Comparison of ENCODE assay signal across 9 cellular contexts in the genomic region with DNA sequence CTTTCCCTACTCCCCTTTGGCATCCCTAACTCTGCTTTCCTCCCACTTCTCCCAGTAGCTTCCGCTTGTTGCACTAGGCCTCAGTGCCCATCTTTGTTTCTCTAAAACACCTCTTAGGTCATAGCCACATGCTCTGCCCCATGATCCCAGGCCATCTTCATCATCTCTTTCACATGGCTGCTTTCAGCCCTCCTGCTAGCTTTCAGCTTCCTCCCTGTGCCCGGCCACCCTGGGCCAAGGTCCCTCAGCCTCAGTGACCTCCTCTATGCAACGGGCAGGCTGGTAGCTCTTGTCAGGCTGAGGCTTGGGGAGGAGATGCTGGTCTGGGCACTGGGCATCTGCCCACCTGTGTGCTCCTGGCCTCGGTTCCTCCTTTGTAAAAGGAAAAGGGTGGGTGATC. TPM values are rescaled to one million over a fixed set of nuclear protein-coding genes. Genes with fewer than 3 reads are reported as not detected.
DNase-seq lines count a peak whose midpoint lies in the region; TF ChIP-seq lines count a peak whose summit lies in the region.
"Had no signal": no experiment of that assay in that cellular context is flagged by ENCODE, and none has a peak within 500 bp of the region (broad histone marks: within the 10 kb centered on the region; RNA-seq: fewer than 3 reads in every experiment).

No MANE protein-coding gene starts in this region.

- H3K27me3 ChIP-seq in BLaER1 (no peaks in the 10 kb centered on the region), Karpas-422 (ENCODE audit: low read length) (no peaks in the 10 kb centered on the region)
- H3K27me3 ChIP-seq in effector memory CD4-positive, alpha-beta T cell (replicated peaks; ENCODE audit: control insufficient read depth, insufficient read depth, low read length, poor library complexity, severe bottlenecking) = no peaks in the 10 kb centered on the region

- peak overlapping the region; percentile 98 for H3K4me2 ChIP-seq in BLaER1
- peak overlapping the region; percentile 79 for H3K4me2 ChIP-seq in Karpas-422 (ENCODE audit: low read depth, low read length, poor library complexity, severe bottlenecking)

- H2AFZ ChIP-seq in Karpas-422 (ENCODE audit: low read length) = no peak overlapping the region

- H3K27me3 Mint-ChIP-seq in nephron progenitor cell (ENCODE audit: low read depth, poor library complexity) = peaks cover 8% of the 10 kb centered on the region

- no peak for DNase-seq in Karpas-422
- no peak for DNase-seq in effector memory CD4-positive, alpha-beta T cell
- no peak for DNase-seq in nephron progenitor cell
- DNase-seq in occipital lobe (lab: John Stamatoyannopoulos, UW) = no peak
- no peak for DNase-seq in T-helper 9 cell
- DNase-seq in Ammon's horn (ENCODE audit: low spot score) = no peak
- DNase-seq in pons (ENCODE audit: low spot score) = no peak
- DNase-seq: NCI-H526 treated with DMSO at 0.1 percent for 48 hours had no signal

- H3K27ac ChIP-seq in BLaER1 = peak overlapping the region; percentile 88
- peak overlapping the region; percentile 78 for H3K27ac ChIP-seq in Karpas-422 (ENCODE audit: low read length)
- no peak overlapping the region for H3K27ac ChIP-seq in effector memory CD4-positive, alpha-beta T cell (ENCODE audit: insufficient read depth, low read length, poor library complexity, severe bottlenecking)

- H3K4me1 ChIP-seq in BLaER1 (peaks cover 87% of the 10 kb centered on the region), Karpas-422 (ENCODE audit: low read length) (peaks cover 75% of the 10 kb centered on the region)
- peaks cover 46% of the 10 kb centered on the region for H3K4me1 ChIP-seq in effector memory CD4-positive, alpha-beta T cell (ENCODE audit: control insufficient read depth, insufficient read depth, low read length, poor library complexity, severe bottlenecking)

- H3K4me1 Mint-ChIP-seq in nephron progenitor cell = peaks cover 73% of the 10 kb centered on the region

- H3K9me3 ChIP-seq in BLaER1 (no peaks in the 10 kb centered on the region), Karpas-422 (ENCODE audit: low read length) (no peaks in the 10 kb centered on the region)
- H3K9me3 ChIP-seq in effector memory CD4-positive, alpha-beta T cell (ENCODE audit: control insufficient read depth, low read length) = no peaks in the 10 kb centered on the region

- H3K9me3 Mint-ChIP-seq in nephron progenitor cell = no peaks in the 10 kb centered on the region

- peak overlapping the region; percentile 70 for H3K27ac Mint-ChIP-seq in nephron progenitor cell

- no peaks in the 10 kb centered on the region for H3K9me2 ChIP-seq in Karpas-422 (replicated peaks; ENCODE audit: insufficient read depth, low read length)

- H3K4me3 ChIP-seq in BLaER1 = peak overlapping the region; percentile 45
- peak overlapping the region; percentile 80 for H3K4me3 ChIP-seq in Karpas-422 (ENCODE audit: low read length)
- H3K4me3 ChIP-seq in effector memory CD4-positive, alpha-beta T cell (ENCODE audit: insufficient read depth, low read depth, low read length, poor library complexity, severe bottlenecking) = peak overlapping the region; percentile 38

- H3K36me3 Mint-ChIP-seq in nephron progenitor cell (ENCODE audit: low read depth) = peaks cover 9% of the 10 kb centered on the region

- H3K9ac ChIP-seq in BLaER1 = peak overlapping the region; percentile 69
- peak overlapping the region; percentile 85 for H3K9ac ChIP-seq in Karpas-422 (ENCODE audit: low read length)

- H3K4me3 Mint-ChIP-seq in nephron progenitor cell = peak overlapping the region; percentile 99

- H3K36me3 ChIP-seq in BLaER1 (peaks cover 11% of the 10 kb centered on the region), Karpas-422 (ENCODE audit: insufficient read depth, low read length) (peaks cover 6% of the 10 kb centered on the region; the same call in 1 of the 2 replicates)
- H3K36me3 ChIP-seq in effector memory CD4-positive, alpha-beta T cell (ENCODE audit: control insufficient read depth, insufficient read depth, low read length) = peaks cover 10% of the 10 kb centered on the region

- H4K20me1 ChIP-seq in BLaER1 = peaks cover 64% of the 10 kb centered on the region
- H4K20me1 ChIP-seq in Karpas-422 (ENCODE audit: insufficient read depth, low read depth, low read length) = peaks cover 12% of the 10 kb centered on the region; the same call in 1 of the 2 replicates

- H3K79me2 ChIP-seq in Karpas-422 (ENCODE audit: low read length) = peaks cover 53% of the 10 kb centered on the region

- no peak for TF ChIP-seq CTCF in nephron progenitor cell (IDR thresholded peaks at IDR 0.05)

RNA-seq across cellular contexts. Expression of a gene that starts 2.3 kb away (rescaled TPM):
- total RNA-seq in Karpas-422 (2014; rRNA removed; shearing (Covaris generic); ENCODE audit: low replicate concordance) = 10.1 and 18.0 TPM in 2 replicates
- 6.7 TPM for total RNA-seq in occipital lobe

RNA-seq across cellular contexts. Expression of a gene that starts 18.5 kb away (rescaled TPM):
- total RNA-seq in Karpas-422 (2014; rRNA removed; shearing (Covaris generic); ENCODE audit: low replicate concordance) = 18.6 and 60.0 TPM in 2 replicates
- total RNA-seq in occipital lobe = 0.47 TPM

Comparison
In these comparisons a context has a peak if more than half of its experiments do, and no peak if none do; other contexts are left out.
1. RNA of a gene that starts 18.5 kb away (total RNA-seq): 18.6 to 60.0 TPM in Karpas-422; 0.47 TPM in occipital lobe (single experiment); every median in the first group is over 10 times any median in the second.
2. Peak in every context shown above with its lines, with median percentiles within 50 percentile points of each other: H3K4me3 ChIP-seq.